In genomic region chr2:14134737-14135136, GRCh38 we compare ENCODE assay signal across 17 cellular contexts.
DNase-seq lines count a peak whose midpoint lies in the region; ATAC-seq and TF ChIP-seq lines count a peak whose summit lies in the region.
"Had no signal": no experiment of that assay in that cellular context is flagged by ENCODE, and none has a peak within 500 bp of the region (broad histone marks: within the 10 kb centered on the region; RNA-seq: fewer than 3 reads in every experiment).

No MANE protein-coding gene starts in this region.

- intact Hi-C loops in body of pancreas (cut with DNase I), result no loop called here

- H3K4me3 Mint-ChIP-seq in GM23338, result no peak overlapping the region
- H3K4me3 Mint-ChIP-seq: CD4-positive, alpha-beta T cell; H9; IgD-negative memory B cell had no signal

- no peak overlapping the region for H3K27ac Mint-ChIP-seq in GM23338
- H3K27ac Mint-ChIP-seq: CD4-positive, alpha-beta T cell; H9 had no signal

- no peak overlapping the region for H3K4me2 ChIP-seq in GM23338

- peaks cover 3% of the 10 kb centered on the region; the same call in 2 of the 3 replicates for H3K4me1 Mint-ChIP-seq in GM23338
- H3K4me1 Mint-ChIP-seq: H9 had no signal

- H3K4me1 ChIP-seq in body of pancreas (no peaks in the 10 kb centered on the region), GM23338 (ENCODE audit: insufficient read depth) (no peaks in the 10 kb centered on the region)
- H3K4me1 ChIP-seq: Caco-2 had no signal

- H2AFZ ChIP-seq in GM23338, result no peak overlapping the region

- H3K4me3 ChIP-seq in body of pancreas (no peak overlapping the region), skeletal muscle cell (ENCODE audit: low read depth, low read length) (no peak overlapping the region), GM23338 (no peak overlapping the region)

- peaks cover 3% of the 10 kb centered on the region; the same call in 2 of the 3 replicates for H3K36me3 Mint-ChIP-seq in GM23338 (ENCODE audit: low read depth)
- H3K36me3 Mint-ChIP-seq: IgD-negative memory B cell had no signal

- no peaks in the 10 kb centered on the region for H3K27me3 Mint-ChIP-seq in GM23338 (ENCODE audit: insufficient read depth, low read depth, poor library complexity)
- H3K27me3 Mint-ChIP-seq: CD4-positive, alpha-beta T cell; IgD-negative memory B cell had no signal

- ATAC-seq in body of pancreas (peak; percentile 33), GM21786 (IDR thresholded peaks at IDR 0.05; ENCODE audit: unreplicated experiment) (no peak), GM23338 (no peak)

- no peaks in the 10 kb centered on the region for H3F3A ChIP-seq in GM23338 (replicated peaks; ENCODE audit: low read depth)

- TF ChIP-seq POLR2A in body of pancreas (IDR thresholded peaks at IDR 0.05), result no peak

- no peaks in the 10 kb centered on the region for H3K36me3 ChIP-seq in body of pancreas (replicated peaks in 1 of 2; ENCODE audit: insufficient read depth in 1 of 2, low read depth in 2 of 2)
- H3K36me3 ChIP-seq in GM23338 (ENCODE audit: insufficient read depth), result no peaks in the 10 kb centered on the region

- no peaks in the 10 kb centered on the region for H3K79me2 ChIP-seq in GM23338 (replicated peaks; ENCODE audit: insufficient read depth)

- no peaks in the 10 kb centered on the region for H3K27me3 ChIP-seq in body of pancreas
- H3K27me3 ChIP-seq in GM23338 (ENCODE audit: insufficient read depth), result no peaks in the 10 kb centered on the region

- peak; percentile 24 for DNase-seq in ELR (ENCODE audit: low read depth)
- DNase-seq in LHCN-M2 (ENCODE audit: low read depth), result peak; percentile 6
- DNase-seq in body of pancreas, result peak in 1 of 4 donors; percentile 2
- DNase-seq in skeletal muscle cell (ENCODE audit: low read depth), result peak; percentile 6
- DNase-seq in stimulated activated CD4-positive, alpha-beta T cell treated with anti-CD3 and anti-CD28 coated beads, Interleukin-4, amount 100 ng/mL, for 24 hours, result no peak
- DNase-seq in GM23338 (ENCODE audit: low spot score), result no peak
- DNase-seq in occipital lobe (lab: John Stamatoyannopoulos, UW), result no peak
- DNase-seq: AML-193; Caco-2; CD4-positive, alpha-beta T cell; DMS79; GF-D8; H9; KBM-7 had no signal

- H3K27ac ChIP-seq in body of pancreas (no peak overlapping the region), GM23338 (ENCODE audit: low read depth) (no peak overlapping the region)
- H3K27ac ChIP-seq: C4-2B had no signal

- TF ChIP-seq CTCF in body of pancreas (IDR thresholded peaks at IDR 0.05), result no peak
- no peak for TF ChIP-seq CTCF in GM23338 (conservative IDR thresholded peaks at IDR 0.05; ENCODE audit: low read depth in 2 of 2)

- no peaks in the 10 kb centered on the region for H4K20me1 ChIP-seq in GM23338 (replicated peaks; ENCODE audit: insufficient read depth)

- H3K9me3 Mint-ChIP-seq in GM23338, result peaks cover 5% of the 10 kb centered on the region; the same call in 1 of the 3 replicates

- 22 to 27% methylated on average over 2 of the region's 2 CpGs for WGBS in body of pancreas, 2 donors

- no peaks in the 10 kb centered on the region for H3K9me3 ChIP-seq in body of pancreas
- H3K9me3 ChIP-seq: Caco-2 had no signal

- H3K9me2 ChIP-seq in GM23338 (ENCODE audit: insufficient read depth), result 0 out of 2 replicates have a peak, but pooled peaks cover 3% of the 10 kb centered on the region

TF ChIP-seq in GM23338, 12 proteins besides CTCF, POLR2A, EP300 and RAD21 (continues in another document):
- TF ChIP-seq ZNF114 (CRISPR knock-in tag; IDR thresholded peaks at IDR 0.05), result no peak
- TF ChIP-seq ZNF331 (CRISPR knock-in tag; IDR thresholded peaks at IDR 0.05; ENCODE audit: low read depth), result no peak
- TF ChIP-seq EZH2phosphoT487 (IDR thresholded peaks at IDR 0.05; ENCODE audit: unreplicated experiment), result no peak
- TF ChIP-seq EZH2 (IDR thresholded peaks at IDR 0.05; ENCODE audit: low read depth, unreplicated experiment), result no peak
- no peak for TF ChIP-seq CREB1 (CRISPR knock-in tag; IDR thresholded peaks at IDR 0.05; ENCODE audit: low read depth)
- no peak for TF ChIP-seq POLR2AphosphoS5 (IDR thresholded peaks at IDR 0.05; ENCODE audit: low read depth)
- TF ChIP-seq ZNF462 (CRISPR knock-in tag; IDR thresholded peaks at IDR 0.05), result no peak
- TF ChIP-seq STAT1 (IDR thresholded peaks at IDR 0.05; ENCODE audit: unreplicated experiment), result no peak
- TF ChIP-seq NANOG (IDR thresholded peaks at IDR 0.05; ENCODE audit: borderline replicate concordance), result no peak
- TF ChIP-seq JUNB (IDR thresholded peaks at IDR 0.05; ENCODE audit: unreplicated experiment), result no peak
- no peak for TF ChIP-seq ETS1 (IDR thresholded peaks at IDR 0.05)

Comparison
In these comparisons a context has a peak if more than half of its experiments do, and no peak if none do; other contexts are left out.
1. DNase-seq: peak in ELR (single experiment), LHCN-M2 (single experiment) and skeletal muscle cell (single experiment); none in stimulated activated CD4-positive, alpha-beta T cell treated with anti-CD3 and anti-CD28 coated beads, Interleukin-4, amount 100 ng/mL, for 24 hours (single experiment), GM23338 (single experiment) and occipital lobe (single experiment).